Comparison of ENCODE assay signal across 15 cellular contexts in the genomic region with DNA sequence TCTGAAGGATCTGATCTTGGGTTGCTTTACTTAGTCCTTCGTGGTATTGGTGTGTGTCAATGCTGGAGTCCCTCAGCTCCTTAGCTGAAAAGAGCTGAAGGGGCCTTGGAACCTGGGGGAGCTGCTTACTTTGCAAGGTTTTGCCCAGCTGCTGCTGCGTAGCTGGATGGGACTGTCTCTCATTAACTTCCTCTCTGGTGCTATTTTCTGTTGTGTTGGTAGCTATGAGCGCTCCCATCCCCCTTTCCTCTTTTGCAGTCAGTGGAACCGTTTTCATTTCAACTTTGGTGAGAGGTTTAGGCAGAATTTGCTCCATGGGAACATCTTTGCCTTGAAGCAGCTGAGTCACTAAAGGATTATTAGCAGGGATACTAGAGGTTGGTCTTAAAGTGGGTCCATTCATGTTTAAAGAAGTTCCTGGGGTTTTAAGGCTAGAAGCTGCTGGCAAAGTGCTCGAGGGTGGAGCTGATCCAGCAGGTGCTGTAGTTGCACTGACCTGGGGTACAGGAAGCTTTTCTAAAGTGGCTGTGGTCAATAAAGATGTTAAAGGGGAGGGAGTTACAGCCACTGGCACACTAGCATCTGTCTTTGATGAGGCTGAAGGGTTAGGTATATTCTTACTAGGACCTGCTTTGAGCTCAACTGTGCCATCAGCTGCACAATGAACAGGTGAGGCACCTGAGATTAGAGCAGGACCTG.
DNase-seq lines count a peak whose midpoint lies in the region; ATAC-seq and TF ChIP-seq lines count a peak whose summit lies in the region.
"Had no signal": no experiment of that assay in that cellular context is flagged by ENCODE, and none has a peak within 500 bp of the region (broad histone marks: within the 10 kb centered on the region; RNA-seq: fewer than 3 reads in every experiment).

No MANE protein-coding gene starts in this region.

- H4K20me1 ChIP-seq in OCI-LY7 (ENCODE audit: insufficient read depth, low read length): no peaks in the 10 kb centered on the region

- ATAC-seq in CD8-positive, alpha-beta T cell: peak; percentile 62
- peak; percentile 76 for ATAC-seq in GM21786 (IDR thresholded peaks at IDR 0.05; ENCODE audit: unreplicated experiment)

- no peak overlapping the region for H3K4me3 ChIP-seq in CD8-positive, alpha-beta T cell (ENCODE audit: low read depth, low read length)
- peak overlapping the region; percentile 23 for H3K4me3 ChIP-seq in OCI-LY7 (ENCODE audit: low read depth, low read length, poor library complexity, severe bottlenecking)
- H3K4me3 ChIP-seq in sigmoid colon: no peak overlapping the region
- H3K4me3 ChIP-seq: esophagus muscularis mucosa, SJCRH30 had no signal

- CTCF ChIA-PET in CD8-positive, alpha-beta T cell (lab: Charles Lee): interaction anchor here (1.3 kb wide), 1 partner anchor 8 kb away, joined by 3 read pairs; no protein-coding TSS in a partner anchor
- CTCF ChIA-PET in OCI-LY7 (lab: Charles Lee; ENCODE audit: unreplicated experiment): no interaction called here

- POLR2A ChIA-PET in CD8-positive, alpha-beta T cell (lab: Charles Lee): interaction anchor here (2.1 kb wide), 1 partner anchor 9 kb away, joined by 6 read pairs; no protein-coding TSS in a partner anchor
- POLR2A ChIA-PET in OCI-LY7 (lab: Charles Lee): interaction anchor here (0.5 to 2.3 kb wide), 6 partner anchors 9 to 1152 kb away, joined by 3 to 13 read pairs (median 3); no protein-coding TSS in a partner anchor

- H3K36me3 Mint-ChIP-seq in CD8-positive, alpha-beta T cell: peaks cover 62% of the 10 kb centered on the region
- peaks cover 34% of the 10 kb centered on the region for H3K36me3 Mint-ChIP-seq in chondrocyte (ENCODE audit: low read depth)

- H3K4me1 ChIP-seq in CD8-positive, alpha-beta T cell (ENCODE audit: insufficient read depth, low read length): peaks cover 19% of the 10 kb centered on the region
- H3K4me1 ChIP-seq in OCI-LY7 (ENCODE audit: insufficient read depth, low read length, poor library complexity, severe bottlenecking) (peaks cover 32% of the 10 kb centered on the region), sigmoid colon (no peaks in the 10 kb centered on the region)
- H3K4me1 ChIP-seq: SJCRH30 had no signal

- peak overlapping the region; percentile 89 for H3K27ac Mint-ChIP-seq in CD8-positive, alpha-beta T cell
- no peak overlapping the region for H3K27ac Mint-ChIP-seq in chondrocyte (ENCODE audit: unreplicated experiment)

- peak overlapping the region; percentile 12 for H3K27ac ChIP-seq in CD8-positive, alpha-beta T cell (ENCODE audit: low read depth, low read length)
- H3K27ac ChIP-seq in OCI-LY7 (ENCODE audit: low read depth, low read length, poor library complexity, severe bottlenecking) (peak overlapping the region; percentile 72), sigmoid colon (no peak overlapping the region)
- H3K27ac ChIP-seq: brain microvascular endothelial cell, esophagus muscularis mucosa, SJCRH30 had no signal

- no peaks in the 10 kb centered on the region for H3K79me2 ChIP-seq in OCI-LY7 (ENCODE audit: insufficient read depth, low read depth, low read length)

- 49 to 88% methylated on average over 5 of the region's 5 CpGs for WGBS in sigmoid colon, 2 donors

- no peaks in the 10 kb centered on the region for H3K9me3 ChIP-seq in CD8-positive, alpha-beta T cell (ENCODE audit: low read length)
- H3K9me3 ChIP-seq in OCI-LY7 (ENCODE audit: low read length) (no peaks in the 10 kb centered on the region), sigmoid colon (no peaks in the 10 kb centered on the region)
- H3K9me3 ChIP-seq: esophagus muscularis mucosa, SJCRH30 had no signal

- H3K27me3 ChIP-seq in CD8-positive, alpha-beta T cell (ENCODE audit: insufficient read depth, low read length): no peaks in the 10 kb centered on the region
- H3K27me3 ChIP-seq in sigmoid colon: no peaks in the 10 kb centered on the region
- H3K27me3 ChIP-seq: brain microvascular endothelial cell, esophagus muscularis mucosa, SJCRH30 had no signal

- TF ChIP-seq EP300 in sigmoid colon (IDR thresholded peaks at IDR 0.05): no peak

- H2AFZ ChIP-seq in OCI-LY7 (ENCODE audit: low read length): no peak overlapping the region

- no peaks in the 10 kb centered on the region for H3K9me2 ChIP-seq in OCI-LY7 (ENCODE audit: insufficient read depth, low read length)

- H3K4me3 Mint-ChIP-seq in CD8-positive, alpha-beta T cell: peak overlapping the region; percentile 62
- no peak overlapping the region for H3K4me3 Mint-ChIP-seq in chondrocyte (ENCODE audit: unreplicated experiment)

- peak in 1 of 7 experiments; percentile 24 for DNase-seq in CD8-positive, alpha-beta T cell
- DNase-seq in OCI-LY7 (ENCODE audit: low spot score): peak; percentile 72
- peak; percentile 5 for DNase-seq in globus pallidus (ENCODE audit: low spot score)
- DNase-seq in chondrocyte (ENCODE audit: low spot score): no peak
- DNase-seq in sigmoid colon: no peak
- DNase-seq in stimulated activated CD4-positive, alpha-beta T cell treated with anti-CD3 and anti-CD28 coated beads, Interleukin-12 subunit alpha, Interleukin-12 subunit beta, amount 100 ng/mL, for 4 hours: no peak
- DNase-seq in retina: no peak
- DNase-seq: activated CD8-positive, alpha-beta memory T cell treated with anti-CD3 and anti-CD28 coated beads for 24 hours; brain microvascular endothelial cell; NCI-H2227 treated with DMSO at 0.1 percent for 48 hours; right cardiac atrium; SJCRH30; trophoblast cell had no signal

- TF ChIP-seq CTCF in CD8-positive, alpha-beta T cell (IDR thresholded peaks at IDR 0.05): no peak
- TF ChIP-seq CTCF in OCI-LY7 (conservative IDR thresholded peaks at IDR 0.05; ENCODE audit: low read length): no peak
- no peak for TF ChIP-seq CTCF in chondrocyte (IDR thresholded peaks at IDR 0.05)
- TF ChIP-seq CTCF in sigmoid colon (IDR thresholded peaks at IDR 0.05): no peak

- H3K27me3 Mint-ChIP-seq in CD8-positive, alpha-beta T cell (ENCODE audit: low read depth): no peaks in the 10 kb centered on the region
- no peaks in the 10 kb centered on the region for H3K27me3 Mint-ChIP-seq in chondrocyte (ENCODE audit: low read depth)

- H3K4me2 ChIP-seq in OCI-LY7 (ENCODE audit: low read length): peak overlapping the region; percentile 57

- H3K36me3 ChIP-seq in CD8-positive, alpha-beta T cell (ENCODE audit: insufficient read depth, low read length): peaks cover 17% of the 10 kb centered on the region
- H3K36me3 ChIP-seq in OCI-LY7 (ENCODE audit: insufficient read depth, low read length): peaks cover 54% of the 10 kb centered on the region
- H3K36me3 ChIP-seq in sigmoid colon: peaks cover 17 to 58% (median 26%) of the 10 kb centered on the region in 4 donors

- peaks cover 28% of the 10 kb centered on the region for H3K4me1 Mint-ChIP-seq in CD8-positive, alpha-beta T cell (ENCODE audit: low read depth)
- no peaks in the 10 kb centered on the region for H3K4me1 Mint-ChIP-seq in chondrocyte (ENCODE audit: low read depth)

- TF ChIP-seq POLR2A in sigmoid colon (IDR thresholded peaks at IDR 0.05): no peak

- no TSS peak for BruUV-seq in OCI-LY7 (replicated peaks; lab: Mats Ljungman, UMichigan)

- intact Hi-C loops in CD8-positive, alpha-beta T cell (cut with DNase I, micrococcal nuclease): no loop called here
- intact Hi-C loops in OCI-LY7 (cut with micrococcal nuclease; ENCODE audit: unreplicated experiment) (no loop called here), sigmoid colon (cut with DNase I) (no loop called here)

- H3K9me3 Mint-ChIP-seq in CD8-positive, alpha-beta T cell: no peaks in the 10 kb centered on the region
- no peaks in the 10 kb centered on the region for H3K9me3 Mint-ChIP-seq in chondrocyte (ENCODE audit: low read depth)

Comparison
In these comparisons a context has a peak if more than half of its experiments do, and no peak if none do; other contexts are left out.
1. DNase-seq: peak in OCI-LY7 (single experiment) and globus pallidus (single experiment); none in chondrocyte (single experiment), sigmoid colon (single experiment), stimulated activated CD4-positive, alpha-beta T cell treated with anti-CD3 and anti-CD28 coated beads, Interleukin-12 subunit alpha, Interleukin-12 subunit beta, amount 100 ng/mL, for 4 hours (single experiment) and retina (single experiment).
2. H3K27ac ChIP-seq: peak in CD8-positive, alpha-beta T cell (single experiment) and OCI-LY7 (single experiment); none in sigmoid colon (0 of 4).